1 cellular context compared by ENCODE assay signal in genomic region chr11:72778535-72779494, GRCh38.
TF ChIP-seq lines count a peak whose summit lies in the region.

No MANE protein-coding gene starts in this region.

TF ChIP-seq in A549, 52 proteins besides CTCF, POLR2A, EP300 and RAD21 (continued from another document):
- TF ChIP-seq BHLHE40 (IDR thresholded peaks at IDR 0.05; ENCODE audit: low read depth, low read length): no peak
- no peak for TF ChIP-seq MAX (IDR thresholded peaks at IDR 0.05)
- TF ChIP-seq JUNB (IDR thresholded peaks at IDR 0.05): no peak
- TF ChIP-seq NFE2L2 (conservative IDR thresholded peaks at IDR 0.05; ENCODE audit: low read length): no peak
- no peak for TF ChIP-seq POLR2AphosphoS2 (conservative IDR thresholded peaks at IDR 0.05; ENCODE audit: low read length)
- no peak for TF ChIP-seq ZNF302 (CRISPR knock-in tag; IDR thresholded peaks at IDR 0.05)
- no peak for TF ChIP-seq USF2 (IDR thresholded peaks at IDR 0.05)
- no peak for TF ChIP-seq ESRRA (IDR thresholded peaks at IDR 0.05; ENCODE audit: borderline replicate concordance, low read length)
- TF ChIP-seq TP53 (CRISPR knock-in tag; IDR thresholded peaks at IDR 0.05): no peak
- no peak for TF ChIP-seq HMGXB4 (CRISPR knock-in tag; IDR thresholded peaks at IDR 0.05; ENCODE audit: borderline replicate concordance)
- TF ChIP-seq ZC3H11A (IDR thresholded peaks at IDR 0.05): no peak
- no peak for TF ChIP-seq RCOR1 (IDR thresholded peaks at IDR 0.05; ENCODE audit: low read depth, low read length)
- TF ChIP-seq TFCP2L1 (CRISPR knock-in tag; IDR thresholded peaks at IDR 0.05): no peak
- TF ChIP-seq EHF (CRISPR knock-in tag; IDR thresholded peaks at IDR 0.05): no peak
- TF ChIP-seq PBX3 (IDR thresholded peaks at IDR 0.05): no peak
TF ChIP-seq in A549: peak in this region for 0.
